ENCODE assay signal across 15 cellular contexts in genomic region chr9:89835676-89836075, GRCh38.
A peak's percentile ranks its signal among the peaks of the same experiment; 100 is the strongest.
DNase-seq lines count a peak whose midpoint lies in the region; ATAC-seq lines count a peak whose summit lies in the region.
"Had no signal": no experiment of that assay in that cellular context is flagged by ENCODE, and none has a peak within 500 bp of the region (broad histone marks: within the 10 kb centered on the region; RNA-seq: fewer than 3 reads in every experiment).

No MANE protein-coding gene starts in this region.

- no peaks in the 10 kb centered on the region for H3K9me3 Mint-ChIP-seq in stimulated activated effector memory CD8-positive, alpha-beta T cell treated with anti-CD3 and anti-CD28 coated beads, Interleukin-12 subunit alpha, Interleukin-12 subunit beta, amount 100 ng/mL, for 72 hours

- no peak overlapping the region for H3K4me3 Mint-ChIP-seq in stimulated activated effector memory CD8-positive, alpha-beta T cell treated with anti-CD3 and anti-CD28 coated beads, Interleukin-12 subunit alpha, Interleukin-12 subunit beta, amount 100 ng/mL, for 72 hours
- H3K4me3 Mint-ChIP-seq: CD14-positive monocyte had no signal

- peak overlapping the region; percentile 51 for H3K27ac Mint-ChIP-seq in stimulated activated effector memory CD8-positive, alpha-beta T cell treated with anti-CD3 and anti-CD28 coated beads, Interleukin-12 subunit alpha, Interleukin-12 subunit beta, amount 100 ng/mL, for 72 hours

- no peak for ATAC-seq in stimulated activated effector memory CD8-positive, alpha-beta T cell treated with anti-CD3 and anti-CD28 coated beads, Interleukin-12 subunit alpha, Interleukin-12 subunit beta, amount 100 ng/mL, for 72 hours

- DNase-seq in Daoy (ENCODE audit: low read depth) (peak; percentile 66), MV-4-11 (lab: John Stamatoyannopoulos, UW) (peak; percentile 54), glomerular visceral epithelial cell (ENCODE audit: extremely low spot score) (peak; percentile 20), NOMO-1 (lab: John Stamatoyannopoulos, UW; ENCODE audit: unreplicated experiment in 2 of 2) (no peak), iPS-NIHi11 (ENCODE audit: low spot score) (no peak), NCI-H146 treated with DMSO at 0.1 percent for 48 hours (lab: John Stamatoyannopoulos, UW; ENCODE audit: unreplicated experiment) (no peak)
- DNase-seq in stimulated activated effector memory CD8-positive, alpha-beta T cell treated with anti-CD3 and anti-CD28 coated beads, Interleukin-12 subunit alpha, Interleukin-12 subunit beta, amount 100 ng/mL, for 72 hours (ENCODE audit: low spot score in 2 of 2): peak in 1 of 2 donors; percentile 1
- DNase-seq: DMS79 treated with DMSO at 0.1 percent for 48 hours, NCI-H1105, NCI-H1694 treated with DMSO at 0.1 percent for 48 hours, NCI-H2107, NCI-H226, NCI-H524 treated with DMSO at 0.1 percent for 48 hours, SJCRH30 had no signal

- no peaks in the 10 kb centered on the region for H3K36me3 Mint-ChIP-seq in stimulated activated effector memory CD8-positive, alpha-beta T cell treated with anti-CD3 and anti-CD28 coated beads, Interleukin-12 subunit alpha, Interleukin-12 subunit beta, amount 100 ng/mL, for 72 hours
- H3K36me3 Mint-ChIP-seq: CD14-positive monocyte had no signal

- H3K4me1 Mint-ChIP-seq in stimulated activated effector memory CD8-positive, alpha-beta T cell treated with anti-CD3 and anti-CD28 coated beads, Interleukin-12 subunit alpha, Interleukin-12 subunit beta, amount 100 ng/mL, for 72 hours: no peaks in the 10 kb centered on the region

Comparison
In these comparisons a context has a peak if more than half of its experiments do, and no peak if none do; other contexts are left out.
1. DNase-seq: peak in Daoy (single experiment), MV-4-11 (single experiment) and glomerular visceral epithelial cell (single experiment); none in NOMO-1 (0 of 2), iPS-NIHi11 (single experiment) and NCI-H146 treated with DMSO at 0.1 percent for 48 hours (single experiment).